In the genomic region with DNA sequence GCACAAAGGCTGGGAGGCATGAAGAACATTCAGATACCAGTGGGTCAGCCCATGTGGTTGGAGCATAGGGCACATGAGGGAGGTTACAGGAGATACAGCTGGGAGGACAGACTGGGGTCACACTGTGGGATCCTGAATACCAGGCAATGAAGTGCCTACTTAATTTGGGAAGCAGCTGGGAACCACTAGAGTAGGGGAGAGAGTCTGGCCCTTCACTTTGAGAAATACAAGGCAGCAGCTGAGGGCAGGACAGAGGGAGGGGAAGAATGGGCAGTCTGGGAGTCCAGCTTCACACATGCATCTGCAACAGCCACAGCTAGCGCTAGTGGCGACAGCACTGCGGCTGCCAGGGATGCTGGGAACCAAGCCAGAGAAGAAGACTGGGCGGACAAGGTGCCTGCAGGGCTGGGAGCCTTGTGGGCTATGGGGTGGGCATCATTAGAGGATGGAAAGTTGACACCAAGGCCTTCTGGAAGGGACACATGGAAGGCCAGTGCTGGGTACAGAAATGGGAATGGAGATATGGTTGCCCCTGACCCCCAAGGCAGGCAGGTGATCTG, we compare ENCODE assay signal across 1 cellular context.
TF ChIP-seq lines count a peak whose summit lies in the region.

No MANE protein-coding gene starts in this region.

TF ChIP-seq in H1, 55 proteins besides CTCF, POLR2A, EP300 and RAD21:
- no peak for TF ChIP-seq CTBP2 (IDR thresholded peaks at IDR 0.05; ENCODE audit: borderline replicate concordance, insufficient read depth, insufficient read length, low read length)
- no peak for TF ChIP-seq CHD2 (IDR thresholded peaks at IDR 0.05; ENCODE audit: low read length)
- no peak for TF ChIP-seq TBP (IDR thresholded peaks at IDR 0.05; ENCODE audit: low read depth, low read length)
- no peak for TF ChIP-seq TAF7 (optimal IDR thresholded peaks at IDR 0.05; ENCODE audit: borderline replicate concordance, low read depth, low read length)
- no peak for TF ChIP-seq HDAC6 (IDR thresholded peaks at IDR 0.05; ENCODE audit: low read depth, low read length)
- TF ChIP-seq FOSL1 (IDR thresholded peaks at IDR 0.05; ENCODE audit: insufficient read depth, low read depth, low read length), result no peak
- no peak for TF ChIP-seq HDAC2 (IDR thresholded peaks at IDR 0.05; ENCODE audit: borderline replicate concordance in 1 of 2, low read depth in 2 of 2, low read length in 2 of 2)
- TF ChIP-seq, protein P1, sequence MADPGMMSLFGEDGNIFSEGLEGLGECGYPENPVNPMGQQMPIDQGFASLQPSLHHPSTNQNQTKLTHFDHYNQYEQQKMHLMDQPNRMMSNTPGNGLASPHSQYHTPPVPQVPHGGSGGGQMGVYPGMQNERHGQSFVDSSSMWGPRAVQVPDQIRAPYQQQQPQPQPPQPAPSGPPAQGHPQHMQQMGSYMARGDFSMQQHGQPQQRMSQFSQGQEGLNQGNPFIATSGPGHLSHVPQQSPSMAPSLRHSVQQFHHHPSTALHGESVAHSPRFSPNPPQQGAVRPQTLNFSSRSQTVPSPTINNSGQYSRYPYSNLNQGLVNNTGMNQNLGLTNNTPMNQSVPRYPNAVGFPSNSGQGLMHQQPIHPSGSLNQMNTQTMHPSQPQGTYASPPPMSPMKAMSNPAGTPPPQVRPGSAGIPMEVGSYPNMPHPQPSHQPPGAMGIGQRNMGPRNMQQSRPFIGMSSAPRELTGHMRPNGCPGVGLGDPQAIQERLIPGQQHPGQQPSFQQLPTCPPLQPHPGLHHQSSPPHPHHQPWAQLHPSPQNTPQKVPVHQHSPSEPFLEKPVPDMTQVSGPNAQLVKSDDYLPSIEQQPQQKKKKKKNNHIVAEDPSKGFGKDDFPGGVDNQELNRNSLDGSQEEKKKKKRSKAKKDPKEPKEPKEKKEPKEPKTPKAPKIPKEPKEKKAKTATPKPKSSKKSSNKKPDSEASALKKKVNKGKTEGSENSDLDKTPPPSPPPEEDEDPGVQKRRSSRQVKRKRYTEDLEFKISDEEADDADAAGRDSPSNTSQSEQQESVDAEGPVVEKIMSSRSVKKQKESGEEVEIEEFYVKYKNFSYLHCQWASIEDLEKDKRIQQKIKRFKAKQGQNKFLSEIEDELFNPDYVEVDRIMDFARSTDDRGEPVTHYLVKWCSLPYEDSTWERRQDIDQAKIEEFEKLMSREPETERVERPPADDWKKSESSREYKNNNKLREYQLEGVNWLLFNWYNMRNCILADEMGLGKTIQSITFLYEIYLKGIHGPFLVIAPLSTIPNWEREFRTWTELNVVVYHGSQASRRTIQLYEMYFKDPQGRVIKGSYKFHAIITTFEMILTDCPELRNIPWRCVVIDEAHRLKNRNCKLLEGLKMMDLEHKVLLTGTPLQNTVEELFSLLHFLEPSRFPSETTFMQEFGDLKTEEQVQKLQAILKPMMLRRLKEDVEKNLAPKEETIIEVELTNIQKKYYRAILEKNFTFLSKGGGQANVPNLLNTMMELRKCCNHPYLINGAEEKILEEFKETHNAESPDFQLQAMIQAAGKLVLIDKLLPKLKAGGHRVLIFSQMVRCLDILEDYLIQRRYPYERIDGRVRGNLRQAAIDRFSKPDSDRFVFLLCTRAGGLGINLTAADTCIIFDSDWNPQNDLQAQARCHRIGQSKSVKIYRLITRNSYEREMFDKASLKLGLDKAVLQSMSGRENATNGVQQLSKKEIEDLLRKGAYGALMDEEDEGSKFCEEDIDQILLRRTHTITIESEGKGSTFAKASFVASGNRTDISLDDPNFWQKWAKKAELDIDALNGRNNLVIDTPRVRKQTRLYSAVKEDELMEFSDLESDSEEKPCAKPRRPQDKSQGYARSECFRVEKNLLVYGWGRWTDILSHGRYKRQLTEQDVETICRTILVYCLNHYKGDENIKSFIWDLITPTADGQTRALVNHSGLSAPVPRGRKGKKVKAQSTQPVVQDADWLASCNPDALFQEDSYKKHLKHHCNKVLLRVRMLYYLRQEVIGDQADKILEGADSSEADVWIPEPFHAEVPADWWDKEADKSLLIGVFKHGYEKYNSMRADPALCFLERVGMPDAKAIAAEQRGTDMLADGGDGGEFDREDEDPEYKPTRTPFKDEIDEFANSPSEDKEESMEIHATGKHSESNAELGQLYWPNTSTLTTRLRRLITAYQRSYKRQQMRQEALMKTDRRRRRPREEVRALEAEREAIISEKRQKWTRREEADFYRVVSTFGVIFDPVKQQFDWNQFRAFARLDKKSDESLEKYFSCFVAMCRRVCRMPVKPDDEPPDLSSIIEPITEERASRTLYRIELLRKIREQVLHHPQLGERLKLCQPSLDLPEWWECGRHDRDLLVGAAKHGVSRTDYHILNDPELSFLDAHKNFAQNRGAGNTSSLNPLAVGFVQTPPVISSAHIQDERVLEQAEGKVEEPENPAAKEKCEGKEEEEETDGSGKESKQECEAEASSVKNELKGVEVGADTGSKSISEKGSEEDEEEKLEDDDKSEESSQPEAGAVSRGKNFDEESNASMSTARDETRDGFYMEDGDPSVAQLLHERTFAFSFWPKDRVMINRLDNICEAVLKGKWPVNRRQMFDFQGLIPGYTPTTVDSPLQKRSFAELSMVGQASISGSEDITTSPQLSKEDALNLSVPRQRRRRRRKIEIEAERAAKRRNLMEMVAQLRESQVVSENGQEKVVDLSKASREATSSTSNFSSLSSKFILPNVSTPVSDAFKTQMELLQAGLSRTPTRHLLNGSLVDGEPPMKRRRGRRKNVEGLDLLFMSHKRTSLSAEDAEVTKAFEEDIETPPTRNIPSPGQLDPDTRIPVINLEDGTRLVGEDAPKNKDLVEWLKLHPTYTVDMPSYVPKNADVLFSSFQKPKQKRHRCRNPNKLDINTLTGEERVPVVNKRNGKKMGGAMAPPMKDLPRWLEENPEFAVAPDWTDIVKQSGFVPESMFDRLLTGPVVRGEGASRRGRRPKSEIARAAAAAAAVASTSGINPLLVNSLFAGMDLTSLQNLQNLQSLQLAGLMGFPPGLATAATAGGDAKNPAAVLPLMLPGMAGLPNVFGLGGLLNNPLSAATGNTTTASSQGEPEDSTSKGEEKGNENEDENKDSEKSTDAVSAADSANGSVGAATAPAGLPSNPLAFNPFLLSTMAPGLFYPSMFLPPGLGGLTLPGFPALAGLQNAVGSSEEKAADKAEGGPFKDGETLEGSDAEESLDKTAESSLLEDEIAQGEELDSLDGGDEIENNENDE (IDR thresholded peaks at IDR 0.05; ENCODE audit: insufficient replicate concordance, low read length), result no peak
- no peak for TF ChIP-seq MAFK (IDR thresholded peaks at IDR 0.05; ENCODE audit: low read depth, low read length)
TF ChIP-seq in H1: peak in this region for 0.
